8 cellular contexts compared by ENCODE assay signal in the genomic region with DNA sequence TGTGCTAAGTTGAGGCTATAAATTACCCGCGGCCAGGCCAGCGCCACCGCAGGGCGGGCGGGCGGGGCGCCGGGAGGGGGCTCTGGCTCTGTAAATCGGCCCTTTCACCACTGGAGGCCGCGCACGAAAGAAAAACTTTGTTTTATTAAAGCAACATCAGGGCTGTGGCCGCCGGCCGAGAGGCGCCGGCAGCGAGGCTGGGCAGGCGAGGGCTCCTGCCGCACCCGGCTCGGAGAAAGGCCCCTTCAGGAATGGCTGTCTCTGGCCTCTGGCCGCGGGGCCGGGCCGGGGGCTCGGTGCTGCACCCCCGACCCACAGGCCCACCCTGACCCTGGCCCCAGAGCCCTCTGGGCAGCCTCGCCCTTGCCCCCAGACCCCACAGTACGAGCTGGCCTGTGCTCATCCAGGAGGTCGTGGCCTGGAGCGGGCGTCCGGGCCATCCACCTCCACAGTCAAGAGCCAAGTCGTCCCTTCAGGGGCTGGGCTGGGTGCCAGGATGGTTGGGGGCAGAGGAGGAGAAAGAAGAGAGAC. TPM values are rescaled to one million over a fixed set of nuclear protein-coding genes. Genes with fewer than 3 reads are reported as not detected.
DNase-seq lines count a peak whose midpoint lies in the region; ATAC-seq and TF ChIP-seq lines count a peak whose summit lies in the region.

No MANE protein-coding gene starts in this region.

- in situ Hi-C loops in SK-MEL-5 (cut with HindIII; ENCODE audit: low pct_unique_long_range_greater_than_20kb, low sequenced_read_pairs) = no loop called here

- peak in 1 of 4 experiments; percentile 44 for TF ChIP-seq CTCF in gastroesophageal sphincter (IDR thresholded peaks at IDR 0.05)

- DNase-seq in EH (ENCODE audit: low read depth) (peak; percentile 64), SK-MEL-5 (ENCODE audit: low read depth, low spot score) (peak; percentile 74), pons (ENCODE audit: low spot score) (peak; percentile 47), DMS53 treated with DMSO at 0.1 percent for 48 hours (lab: John Stamatoyannopoulos, UW; ENCODE audit: unreplicated experiment) (no peak), cerebellum (ENCODE audit: low spot score) (no peak), middle frontal gyrus (ENCODE audit: extremely low spot score, low spot score) (no peak)
- DNase-seq in effector CD8-positive, alpha-beta T cell (lab: John Stamatoyannopoulos, UW) = no peak

- TF ChIP-seq EP300 in gastroesophageal sphincter (IDR thresholded peaks at IDR 0.05) = no peak

- H3K9me3 ChIP-seq in gastroesophageal sphincter = no peaks in the 10 kb centered on the region

- no peaks in the 10 kb centered on the region for H3K36me3 ChIP-seq in gastroesophageal sphincter

- no peak for TF ChIP-seq POLR2A in gastroesophageal sphincter (IDR thresholded peaks at IDR 0.05)

- ATAC-seq in gastroesophageal sphincter = peak; percentile 44

- peak overlapping the region in 1 of 2 donors; percentile 39 for H3K4me3 ChIP-seq in gastroesophageal sphincter

- peaks cover 0 to 36% (median 13%) of the 10 kb centered on the region in 3 donors for H3K4me1 ChIP-seq in gastroesophageal sphincter

- H3K27me3 ChIP-seq in gastroesophageal sphincter = peaks cover 38% of the 10 kb centered on the region

- WGBS in gastroesophageal sphincter (ENCODE audit: low coverage in 1 of 2), 2 donors = 0% methylated on average over 9 of the region's 36 CpGs; no CpG with 5 or more reads in 1 of the 2 donors

- H3K27ac ChIP-seq in gastroesophageal sphincter = peak overlapping the region in 2 of 4 donors; percentile 19 to 55

RNA-seq across cellular contexts. Expression of gene FGFR3, which starts 29.5 kb away (rescaled TPM):
- total RNA-seq in SK-MEL-5 (2014; rRNA removed; shearing (Covaris generic)) = 0.03 and 0.32 TPM in 2 replicates
- polyA plus RNA-seq in SK-MEL-5 (2015; cell fraction: cytosol; rRNA removed) = 1.1 and 2.2 TPM in 2 replicates
- 1.4 and 2.3 TPM in 2 replicates for polyA plus RNA-seq in SK-MEL-5 (2015; cell fraction: nucleus; rRNA removed)
- total RNA-seq in gastroesophageal sphincter (10 to 100 TPM in 1 of 4 donors, 1 to 10 TPM in 3; 1.4 to 17.7 (median 1.8) TPM), cerebellum (6.5 TPM)

RNA-seq across cellular contexts. Expression of gene TACC3, which starts 42.3 kb away (rescaled TPM):
- total RNA-seq in SK-MEL-5 (2014; rRNA removed; shearing (Covaris generic)) = 9.7 and 13.7 TPM in 2 replicates
- 56.3 and 67.8 TPM in 2 replicates for polyA plus RNA-seq in SK-MEL-5 (2015; cell fraction: cytosol; rRNA removed)
- 72.7 and 103 TPM in 2 replicates for polyA plus RNA-seq in SK-MEL-5 (2015; cell fraction: nucleus; rRNA removed)
- 1 to 10 TPM; 6.0 to 8.2 (median 7.1) TPM for total RNA-seq in gastroesophageal sphincter
- 8.7 TPM for total RNA-seq in cerebellum

RNA-seq across cellular contexts. Expression of gene TMEM129, which starts 42.5 kb away (rescaled TPM):
- 27.1 and 27.2 TPM in 2 replicates for total RNA-seq in SK-MEL-5 (2014; rRNA removed; shearing (Covaris generic))
- polyA plus RNA-seq in SK-MEL-5 (2015; cell fraction: cytosol; rRNA removed) = 61.8 and 63.7 TPM in 2 replicates
- polyA plus RNA-seq in SK-MEL-5 (2015; cell fraction: nucleus; rRNA removed) = 66.6 and 98.2 TPM in 2 replicates
- total RNA-seq in gastroesophageal sphincter = 10 to 100 TPM; 46.6 to 94.2 (median 64.6) TPM
- total RNA-seq in cerebellum = 13.5 TPM

RNA-seq across cellular contexts. Expression of gene SLBP, which starts 51.5 kb away (rescaled TPM):
- total RNA-seq in SK-MEL-5 (2014; rRNA removed; shearing (Covaris generic)) = 81.9 and 86.1 TPM in 2 replicates
- 61.8 and 67.2 TPM in 2 replicates for polyA plus RNA-seq in SK-MEL-5 (2015; cell fraction: cytosol; rRNA removed)
- polyA plus RNA-seq in SK-MEL-5 (2015; cell fraction: nucleus; rRNA removed) = 29.1 and 41.2 TPM in 2 replicates
- total RNA-seq in gastroesophageal sphincter (10 to 100 TPM; 34.1 to 54.0 (median 38.6) TPM), cerebellum (25.5 TPM)

Comparison
In these comparisons a context has a peak if more than half of its experiments do, and no peak if none do; other contexts are left out.
1. DNase-seq: peak in EH (single experiment), SK-MEL-5 (single experiment) and pons (single experiment); none in DMS53 treated with DMSO at 0.1 percent for 48 hours (single experiment), cerebellum (single experiment), middle frontal gyrus (single experiment) and effector CD8-positive, alpha-beta T cell (single experiment).